In genomic region chr7:150439926-150440325, GRCh38 we compare ENCODE assay signal across 15 cellular contexts. TPM values are rescaled to one million over a fixed set of nuclear protein-coding genes. Genes with fewer than 3 reads are reported as not detected.
DNase-seq lines count a peak whose midpoint lies in the region; ATAC-seq and TF ChIP-seq lines count a peak whose summit lies in the region.
"Had no signal": no experiment of that assay in that cellular context is flagged by ENCODE, and none has a peak within 500 bp of the region (broad histone marks: within the 10 kb centered on the region; RNA-seq: fewer than 3 reads in every experiment).

No MANE protein-coding gene starts in this region.

- TF ChIP-seq CTCF in type B pancreatic cell (conservative IDR thresholded peaks at IDR 0.05) = no peak

- H3K27me3 Mint-ChIP-seq in activated T-cell treated with anti-CD3 and anti-CD28 coated beads, Interleukin-2, amount 50 U/mL, for 72 hours (ENCODE audit: low read depth) = no peaks in the 10 kb centered on the region
- peaks cover 15% of the 10 kb centered on the region for H3K27me3 Mint-ChIP-seq in type B pancreatic cell
- H3K27me3 Mint-ChIP-seq: T-helper 17 cell had no signal

- peaks cover 4 to 9% of the 10 kb centered on the region in 2 donors for H3K9me3 Mint-ChIP-seq in activated T-cell treated with anti-CD3 and anti-CD28 coated beads, Interleukin-2, amount 50 U/mL, for 72 hours
- H3K9me3 Mint-ChIP-seq in type B pancreatic cell = no peaks in the 10 kb centered on the region

- peak overlapping the region; percentile 10 for H3K27ac Mint-ChIP-seq in activated T-cell treated with anti-CD3 and anti-CD28 coated beads, Interleukin-2, amount 50 U/mL, for 72 hours
- H3K27ac Mint-ChIP-seq in type B pancreatic cell = no peak overlapping the region
- H3K27ac Mint-ChIP-seq: T-helper 17 cell had no signal

- ATAC-seq in activated T-cell treated with anti-CD3 and anti-CD28 coated beads, Interleukin-2, amount 50 U/mL, for 72 hours (replicated peaks in 1 of 2) = peak; percentile 80 to 85
- ATAC-seq: T-helper 17 cell had no signal

- peaks cover 41% of the 10 kb centered on the region for H3K4me1 Mint-ChIP-seq in activated T-cell treated with anti-CD3 and anti-CD28 coated beads, Interleukin-2, amount 50 U/mL, for 72 hours (ENCODE audit: low read depth)
- no peaks in the 10 kb centered on the region for H3K4me1 Mint-ChIP-seq in type B pancreatic cell (ENCODE audit: unreplicated experiment)

- DNase-seq in activated T-cell treated with anti-CD3 and anti-CD28 coated beads, Interleukin-2, amount 50 U/mL, for 72 hours = no peak
- DNase-seq in activated T-cell treated with anti-CD3 and anti-CD28 coated beads, Interleukin-2, amount 50 U/mL, for 1 hour = no peak
- DNase-seq in M059J (ENCODE audit: low read depth) (peak; percentile 27), astrocyte of the hippocampus (ENCODE audit: low read depth, low spot score) (peak; percentile 16), renal cortical epithelial cell (ENCODE audit: low read depth) (peak; percentile 8), NCI-H146 treated with DMSO at 0.1 percent for 48 hours (lab: John Stamatoyannopoulos, UW; ENCODE audit: unreplicated experiment) (no peak), type B pancreatic cell (ENCODE audit: extremely low spot score, unreplicated experiment) (no peak), medulla oblongata (ENCODE audit: extremely low spot score) (no peak)
- DNase-seq: activated gamma-delta T cell; AML-193; effector memory CD4-positive, alpha-beta T cell; foreskin melanocyte; NCI-H1417; spleen; T-helper 17 cell had no signal

- H3K4me3 Mint-ChIP-seq in activated T-cell treated with anti-CD3 and anti-CD28 coated beads, Interleukin-2, amount 50 U/mL, for 72 hours = peak overlapping the region; percentile 21 to 31
- H3K4me3 Mint-ChIP-seq in type B pancreatic cell = no peak overlapping the region
- H3K4me3 Mint-ChIP-seq: T-helper 17 cell had no signal

- H3K36me3 Mint-ChIP-seq in activated T-cell treated with anti-CD3 and anti-CD28 coated beads, Interleukin-2, amount 50 U/mL, for 72 hours (ENCODE audit: insufficient read depth in 2 of 2) = peaks cover 12 to 14% of the 10 kb centered on the region in 2 donors
- no peaks in the 10 kb centered on the region for H3K36me3 Mint-ChIP-seq in type B pancreatic cell

RNA-seq across cellular contexts. Expression of gene GIMAP8, which starts 10.5 kb away (rescaled TPM):
- total RNA-seq in activated T-cell treated with anti-CD3 and anti-CD28 coated beads, Interleukin-2, amount 50 U/mL, for 72 hours = 10 to 100 TPM; 10.2 to 13.1 TPM
- total RNA-seq in M059J (2014; rRNA removed; shearing (Covaris generic)) = not detected in 2 replicates
- 0.15 and 0.17 TPM in 2 replicates for total RNA-seq in renal cortical epithelial cell
- not detected in 2 replicates for total RNA-seq in type B pancreatic cell (ENCODE audit: low replicate concordance)

Comparison
In these comparisons a context has a peak if more than half of its experiments do, and no peak if none do; other contexts are left out.
1. DNase-seq: peak in M059J (single experiment), astrocyte of the hippocampus (single experiment) and renal cortical epithelial cell (single experiment); none in activated T-cell treated with anti-CD3 and anti-CD28 coated beads, Interleukin-2, amount 50 U/mL, for 72 hours (0 of 2), activated T-cell treated with anti-CD3 and anti-CD28 coated beads, Interleukin-2, amount 50 U/mL, for 1 hour (single experiment), NCI-H146 treated with DMSO at 0.1 percent for 48 hours (single experiment), type B pancreatic cell (single experiment) and medulla oblongata (single experiment).